ENCODE assay signal across 12 cellular contexts in the genomic region with DNA sequence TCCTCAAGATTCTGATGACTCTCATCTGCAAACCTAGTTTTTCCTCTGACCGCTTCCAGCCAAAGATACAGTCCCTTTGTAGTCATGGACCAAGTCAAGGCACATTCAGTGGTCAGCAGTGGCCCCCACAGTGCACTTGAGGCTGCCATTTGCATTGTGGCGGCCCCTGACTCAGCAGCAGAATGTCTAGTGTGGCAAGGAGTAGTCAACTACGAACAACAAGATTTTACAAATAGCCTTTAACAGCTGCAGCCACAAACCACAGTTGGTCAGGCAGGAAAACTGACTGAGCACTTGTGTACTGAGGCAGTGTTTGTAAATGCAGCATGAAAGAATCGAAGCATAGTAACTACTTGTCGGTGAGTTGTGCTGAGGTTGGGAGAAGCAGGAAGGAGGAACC. TPM values are rescaled to one million over a fixed set of nuclear protein-coding genes. Genes with fewer than 3 reads are reported as not detected.
DNase-seq lines count a peak whose midpoint lies in the region; ATAC-seq and TF ChIP-seq lines count a peak whose summit lies in the region.
"Had no signal": no experiment of that assay in that cellular context is flagged by ENCODE, and none has a peak within 500 bp of the region (broad histone marks: within the 10 kb centered on the region; RNA-seq: fewer than 3 reads in every experiment).

No MANE protein-coding gene starts in this region.

- H3K36me3 ChIP-seq in BLaER1 treated with 17β-estradiol and CSF1 and Interleukin-3, amounts not matched to agents 10 nM and 100 nM: no peaks in the 10 kb centered on the region
- H3K36me3 ChIP-seq in kidney epithelial cell (ENCODE audit: control insufficient read depth, insufficient read depth, low read length): no peaks in the 10 kb centered on the region

- no peaks in the 10 kb centered on the region for H3K27me3 ChIP-seq in BLaER1 treated with 17β-estradiol and CSF1 and Interleukin-3, amounts not matched to agents 10 nM and 100 nM
- H3K27me3 ChIP-seq in kidney epithelial cell (ENCODE audit: control insufficient read depth, insufficient read depth, low read length): no peaks in the 10 kb centered on the region

- peak overlapping the region in 3 of 10 experiments; percentile 1 to 21 (median 10); a peak in 4 of 20 replicates for H3K4me3 ChIP-seq in BLaER1 treated with 17β-estradiol and CSF1 and Interleukin-3, amounts not matched to agents 10 nM and 100 nM
- H3K4me3 ChIP-seq in kidney epithelial cell (ENCODE audit: low read depth, low read length): no peak overlapping the region

- no peaks in the 10 kb centered on the region for H3K9me3 ChIP-seq in BLaER1 treated with 17β-estradiol and CSF1 and Interleukin-3, amounts not matched to agents 10 nM and 100 nM (replicated peaks in 1 of 11)

- no peak for ATAC-seq in HG02678 (IDR thresholded peaks at IDR 0.05; ENCODE audit: unreplicated experiment)

- H3K4me2 ChIP-seq in BLaER1 treated with 17β-estradiol and CSF1 and Interleukin-3, amounts not matched to agents 10 nM and 100 nM: peak overlapping the region; percentile 70 to 88 (median 77)

- peaks cover 22 to 26% (median 23%) of the 10 kb centered on the region in 10 experiments for H3K4me1 ChIP-seq in BLaER1 treated with 17β-estradiol and CSF1 and Interleukin-3, amounts not matched to agents 10 nM and 100 nM

- H3K9ac ChIP-seq in BLaER1 treated with 17β-estradiol and CSF1 and Interleukin-3, amounts not matched to agents 10 nM and 100 nM: peak overlapping the region in 9 of 11 experiments; percentile 1 to 51 (median 24); a peak in 10 of 22 replicates

- peak; percentile 28 for DNase-seq in HK-2 (ENCODE audit: unreplicated experiment)
- DNase-seq in SW480 (ENCODE audit: low spot score): peak; percentile 9
- peak; percentile 66 for DNase-seq in kidney epithelial cell (ENCODE audit: low read depth)
- DNase-seq in stimulated activated CD4-positive, alpha-beta T cell treated with anti-CD3 and anti-CD28 coated beads, Interleukin-12 subunit alpha, Interleukin-12 subunit beta, amount 100 ng/mL, for 4 hours: no peak
- no peak for DNase-seq in HUDEP-2 (lab: John Stamatoyannopoulos, UW; ENCODE audit: unreplicated experiment in 76 of 76)
- DNase-seq in GM19238 (ENCODE audit: insufficient read length, low spot score): no peak
- DNase-seq: activated CD4-positive, alpha-beta T cell treated with anti-CD3 and anti-CD28 coated beads for 48 hours; activated T-cell treated with anti-CD3 and anti-CD28 coated beads, Interleukin-2, amount 50 U/mL, for 24 hours; DND-41; H9 had no signal

- H4K20me1 ChIP-seq in BLaER1 treated with 17β-estradiol and CSF1 and Interleukin-3, amounts not matched to agents 10 nM and 100 nM: no peaks in the 10 kb centered on the region

- TF ChIP-seq CTCF in kidney epithelial cell (IDR thresholded peaks at IDR 0.05; ENCODE audit: insufficient read depth, low read length, poor library complexity, severe bottlenecking): no peak

- H3K27ac ChIP-seq in BLaER1 treated with 17β-estradiol and CSF1 and Interleukin-3, amounts not matched to agents 10 nM and 100 nM: peak overlapping the region in 9 of 11 experiments; percentile 48 to 69 (median 56); a peak in 18 of 22 replicates

RNA-seq across cellular contexts. Expression of a gene that starts 49.6 kb away (rescaled TPM):
- 2.5 and 4.0 TPM in 2 replicates for total RNA-seq in kidney epithelial cell

RNA-seq across cellular contexts. Expression of a gene that starts 49.8 kb away (rescaled TPM):
- 16.8 and 27.7 TPM in 2 replicates for total RNA-seq in kidney epithelial cell

Comparison
In these comparisons a context has a peak if more than half of its experiments do, and no peak if none do; other contexts are left out.
1. DNase-seq: peak in HK-2 (single experiment), SW480 (single experiment) and kidney epithelial cell (single experiment); none in stimulated activated CD4-positive, alpha-beta T cell treated with anti-CD3 and anti-CD28 coated beads, Interleukin-12 subunit alpha, Interleukin-12 subunit beta, amount 100 ng/mL, for 4 hours (single experiment), HUDEP-2 (0 of 76) and GM19238 (single experiment).